ENCODE assay signal across 18 cellular contexts in genomic region chr6:168179133-168179532, GRCh38.
DNase-seq lines count a peak whose midpoint lies in the region; ATAC-seq, FAIRE-seq and TF ChIP-seq lines count a peak whose summit lies in the region.
"Had no signal": no experiment of that assay in that cellular context is flagged by ENCODE, and none has a peak within 500 bp of the region (broad histone marks: within the 10 kb centered on the region; RNA-seq: fewer than 3 reads in every experiment).

No MANE protein-coding gene starts in this region.

- no peak for ATAC-seq in GM21423 (IDR thresholded peaks at IDR 0.05; ENCODE audit: unreplicated experiment)
- ATAC-seq: GM12878 had no signal

- H3K4me3 Mint-ChIP-seq in nephron = no peak overlapping the region
- H3K4me3 Mint-ChIP-seq: CD14-positive monocyte had no signal

- no peaks in the 10 kb centered on the region for H3K9me3 Mint-ChIP-seq in nephron

- H3K4me1 Mint-ChIP-seq in nephron = peaks cover 6% of the 10 kb centered on the region
- H3K4me1 Mint-ChIP-seq: CD14-positive monocyte had no signal

- H3K27me3 Mint-ChIP-seq in nephron (ENCODE audit: low read depth) = peaks cover 3% of the 10 kb centered on the region

- no peak for FAIRE-seq in D721Med (lab: Jason Lieb, UNC)
- FAIRE-seq: GM12878, GM18507 had no signal

- TF ChIP-seq CTCF in nephron (IDR thresholded peaks at IDR 0.05; ENCODE audit: unreplicated experiment in 3 of 3) (no peak), D721Med (IDR thresholded peaks at IDR 0.05; ENCODE audit: insufficient read depth, missing control alignments) (no peak)

- peak overlapping the region in 2 of 3 experiments; percentile 18 to 38 for H3K27ac Mint-ChIP-seq in nephron
- H3K27ac Mint-ChIP-seq: CD14-positive monocyte had no signal

- H3K36me3 Mint-ChIP-seq in nephron (ENCODE audit: low read depth) = no peaks in the 10 kb centered on the region
- H3K36me3 Mint-ChIP-seq: CD14-positive monocyte had no signal

- DNase-seq in activated effector memory CD4-positive, alpha-beta T cell treated with anti-CD3 and anti-CD28 coated beads, Interleukin-2, amount 50 U/mL, for 16 hours = peak; percentile 24
- no peak for DNase-seq in activated effector memory CD4-positive, alpha-beta T cell treated with Interleukin-2 at 50 U/mL for 16 hours
- DNase-seq in RPMI8226 (peak; percentile 84), ureter (ENCODE audit: low spot score) (peak; percentile 32), D721Med (ENCODE audit: insufficient read length, low spot score) (no peak), HK-2 (ENCODE audit: unreplicated experiment) (no peak)
- DNase-seq: COR-L47, KG1, NCI-H1105, NCI-H1694 treated with DMSO at 0.1 percent for 48 hours, NCI-H446 treated with DMSO at 0.1 percent for 48 hours, NCI-H748 treated with DMSO at 0.1 percent for 48 hours, SIG-M5 had no signal

Comparison
In these comparisons a context has a peak if more than half of its experiments do, and no peak if none do; other contexts are left out.
1. DNase-seq: peak in activated effector memory CD4-positive, alpha-beta T cell treated with anti-CD3 and anti-CD28 coated beads, Interleukin-2, amount 50 U/mL, for 16 hours (single experiment), RPMI8226 (single experiment) and ureter (single experiment); none in activated effector memory CD4-positive, alpha-beta T cell treated with Interleukin-2 at 50 U/mL for 16 hours (single experiment), D721Med (single experiment) and HK-2 (single experiment).